32 cellular contexts compared by ENCODE assay signal in the genomic region with DNA sequence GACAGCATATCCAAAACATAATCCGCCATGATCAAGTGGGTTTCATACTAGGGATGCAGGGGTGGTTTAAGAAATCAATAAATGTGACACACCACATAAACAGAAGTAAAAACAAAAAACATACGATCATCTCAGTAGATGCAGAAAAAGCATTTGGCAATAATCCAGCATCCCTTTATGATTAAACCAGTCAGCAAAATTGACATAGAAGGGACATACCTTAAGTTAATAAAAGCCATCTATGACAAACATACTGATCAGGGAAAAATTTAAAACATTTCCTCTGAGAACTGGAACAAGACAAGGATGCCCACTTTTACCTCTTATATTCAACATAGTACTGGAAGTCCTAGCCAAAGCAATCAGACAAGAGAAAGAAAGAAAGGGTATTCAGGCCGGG. TPM values are rescaled to one million over a fixed set of nuclear protein-coding genes. Genes with fewer than 3 reads are reported as not detected.
DNase-seq lines count a peak whose midpoint lies in the region; ATAC-seq, FAIRE-seq and TF ChIP-seq lines count a peak whose summit lies in the region.
"Had no signal": no experiment of that assay in that cellular context is flagged by ENCODE, and none has a peak within 500 bp of the region (broad histone marks: within the 10 kb centered on the region; RNA-seq: fewer than 3 reads in every experiment).

No MANE protein-coding gene starts in this region.

- TF ChIP-seq POLR2A in HepG2 (IDR thresholded peaks at IDR 0.05; ENCODE audit: insufficient read depth in 1 of 2, low read depth in 2 of 2, low read length in 2 of 2): no peak
- no peak for TF ChIP-seq POLR2A in right lobe of liver (IDR thresholded peaks at IDR 0.05)
- no peak for TF ChIP-seq POLR2A in A549 (IDR thresholded peaks at IDR 0.05; ENCODE audit: low read length)
- no peak for TF ChIP-seq POLR2A in K562 (conservative IDR thresholded peaks at IDR 0.05)

- in situ Hi-C loops in HepG2 (cut with HindIII; ENCODE audit: extremely low pct_ligation_motif_present, low pct_unique_long_range_greater_than_20kb) (no loop called here), K562 (cut with MboI) (no loop called here)

- no peak overlapping the region for H3K4me2 ChIP-seq in HepG2 (ENCODE audit: low read depth, low read length)
- no peak overlapping the region for H3K4me2 ChIP-seq in A549
- H3K4me2 ChIP-seq in K562 (ENCODE audit: insufficient read depth, low read length): no peak overlapping the region
- H3K4me2 ChIP-seq: BLaER1; BLaER1 treated with 17β-estradiol and CSF1 and Interleukin-3, amounts not matched to agents 10 nM and 100 nM had no signal

- no TSS peak for BruUV-seq in HepG2 (replicated peaks; lab: Mats Ljungman, UMichigan)
- no TSS peak for BruUV-seq in K562 (replicated peaks; lab: Mats Ljungman, UMichigan)

- H3K9me3 ChIP-seq in HepG2 (ENCODE audit: low read length) (peaks cover 6% of the 10 kb centered on the region; the same call in 1 of the 2 replicates), right lobe of liver (no peaks in the 10 kb centered on the region), A549 (no peaks in the 10 kb centered on the region), K562 (replicated peaks; ENCODE audit: control insufficient read depth, insufficient read depth, low read depth, low read length) (no peaks in the 10 kb centered on the region)
- H3K9me3 ChIP-seq: BE2C; BLaER1; BLaER1 treated with 17β-estradiol and CSF1 and Interleukin-3, amounts not matched to agents 10 nM and 100 nM had no signal

- H3K27me3 ChIP-seq in HepG2 (ENCODE audit: control insufficient read depth in 1 of 2, insufficient read depth in 2 of 2, low read length in 2 of 2) (no peaks in the 10 kb centered on the region), right lobe of liver (no peaks in the 10 kb centered on the region), K562 (ENCODE audit: control insufficient read depth in 2 of 2, insufficient read depth in 2 of 2, low read length in 2 of 2) (no peaks in the 10 kb centered on the region)
- H3K27me3 ChIP-seq: BE2C; BLaER1; BLaER1 treated with 17β-estradiol and CSF1 and Interleukin-3, amounts not matched to agents 10 nM and 100 nM had no signal

- TF ChIP-seq CTCF in HepG2 (CRISPR knock-in tag; IDR thresholded peaks at IDR 0.05) (no peak), right lobe of liver (IDR thresholded peaks at IDR 0.05) (no peak), A549 (IDR thresholded peaks at IDR 0.05) (no peak), K562 (IDR thresholded peaks at IDR 0.05 in 2 of 3, conservative IDR thresholded peaks at IDR 0.05 in 1 of 3; ENCODE audit: insufficient read depth in 2 of 3, low read depth in 1 of 3, low read length in 3 of 3) (no peak)

- no peak overlapping the region for H3K9ac ChIP-seq in HepG2 (ENCODE audit: insufficient read depth, low read depth, low read length)
- no peak overlapping the region for H3K9ac ChIP-seq in K562 (ENCODE audit: insufficient read depth in 1 of 2, low read depth in 2 of 2, low read length in 2 of 2)
- H3K9ac ChIP-seq: BLaER1; BLaER1 treated with 17β-estradiol and CSF1 and Interleukin-3, amounts not matched to agents 10 nM and 100 nM had no signal

- TF ChIP-seq RAD21 in HepG2 (CRISPR knock-in tag; IDR thresholded peaks at IDR 0.05) (no peak), A549 (conservative IDR thresholded peaks at IDR 0.05 in 1 of 2, IDR thresholded peaks at IDR 0.05 in 1 of 2) (no peak), K562 (CRISPR knock-in tag; conservative IDR thresholded peaks at IDR 0.05 in 1 of 2, IDR thresholded peaks at IDR 0.05 in 1 of 2) (no peak)

- H3K36me3 ChIP-seq in HepG2 (replicated peaks in 1 of 2; ENCODE audit: control insufficient read depth in 1 of 2, insufficient read depth in 2 of 2, low read length in 2 of 2) (peaks cover 0 to 5% of the 10 kb centered on the region in 2 experiments; a peak in 1 of 5 replicates), right lobe of liver (no peaks in the 10 kb centered on the region), K562 (ENCODE audit: control insufficient read depth, insufficient read depth, low read length) (no peaks in the 10 kb centered on the region)
- H3K36me3 ChIP-seq: BE2C; BLaER1; BLaER1 treated with 17β-estradiol and CSF1 and Interleukin-3, amounts not matched to agents 10 nM and 100 nM had no signal

- CTCF ChIA-PET in HepG2 (lab: Yijun Ruan, JAX; ENCODE audit: low intra/inter-chr PET ratio, low total read pairs) (no interaction called here), A549 (lab: Yijun Ruan, JAX) (no interaction called here), K562 (lab: Yijun Ruan, JAX; ENCODE audit: low intra/inter-chr PET ratio) (no interaction called here)

- no peaks in the 10 kb centered on the region for H3K9me1 ChIP-seq in K562 (ENCODE audit: control insufficient read depth, insufficient read depth, low read length)

- WGBS in HepG2 (ENCODE audit: low lambda C conversion rate): 99% methylated on average over 3 of the region's 3 CpGs
- 78% methylated on average over 2 of the region's 3 CpGs for WGBS in right lobe of liver (ENCODE audit: insufficient coverage, low coverage, low lambda C conversion rate, missing lambda C conversion rate)
- 10% methylated on average over 3 of the region's 3 CpGs for WGBS in A549 (ENCODE audit: missing lambda C conversion rate)
- WGBS in K562 (ENCODE audit: insufficient coverage, low coverage, missing lambda C conversion rate): 11% methylated on average over 3 of the region's 3 CpGs

- ATAC-seq in HepG2: no peak
- ATAC-seq in right lobe of liver: no peak
- no peak for ATAC-seq in A549
- ATAC-seq in K562: no peak
- no peak for ATAC-seq in GM21360 (IDR thresholded peaks at IDR 0.05; ENCODE audit: unreplicated experiment)
- ATAC-seq: CD8-positive, alpha-beta T cell had no signal

- TF ChIP-seq EP300 in HepG2 (IDR thresholded peaks at IDR 0.05; ENCODE audit: low read depth in 2 of 2, low read length in 2 of 2) (no peak), HepG2 (CRISPR knock-in tag; IDR thresholded peaks at IDR 0.05; ENCODE audit: borderline replicate concordance) (no peak), A549 (IDR thresholded peaks at IDR 0.05) (no peak), K562 (IDR thresholded peaks at IDR 0.05; ENCODE audit: low read length) (no peak)

- DNase-seq in HepG2 (ENCODE audit: low spot score) (no peak), right lobe of liver (no peak), A549 (ENCODE audit: low read depth in 1 of 2, low spot score in 1 of 2) (no peak), K562 (ENCODE audit: extremely low read depth in 1 of 4, low spot score in 3 of 4) (no peak), GOT3 (lab: John Stamatoyannopoulos, UW) (no peak)
- DNase-seq: 8988T; ACHN; AML-193; BE2C; C1 segment of cervical spinal cord; Caco-2; Calu3; CD4-positive, alpha-beta memory T cell; CD4-positive, alpha-beta T cell; CD4-positive, CD25-positive, alpha-beta regulatory T cell; CD8-positive, alpha-beta memory T cell; CD8-positive, alpha-beta T cell; COR-L47; DMS 273 treated with DMSO at 0.1 percent for 48 hours; DMS153; DMS53; DMS79; DMS79 treated with DMSO at 0.1 percent for 48 hours; DND-41; EL had no signal

- H3K4me1 ChIP-seq in HepG2 (ENCODE audit: insufficient read depth, low read length): no peaks in the 10 kb centered on the region
- H3K4me1 ChIP-seq in right lobe of liver: no peaks in the 10 kb centered on the region
- H3K4me1 ChIP-seq in A549: no peaks in the 10 kb centered on the region
- no peaks in the 10 kb centered on the region for H3K4me1 ChIP-seq in K562 (replicated peaks in 1 of 2; ENCODE audit: control insufficient read depth in 2 of 2, insufficient read depth in 2 of 2, low read length in 2 of 2)
- H3K4me1 ChIP-seq: BE2C; BLaER1; BLaER1 treated with 17β-estradiol and CSF1 and Interleukin-3, amounts not matched to agents 10 nM and 100 nM had no signal

- intact Hi-C loops in HepG2 (cut with micrococcal nuclease; ENCODE audit: unreplicated experiment) (no loop called here), right lobe of liver (cut with DNase I) (no loop called here), K562 (cut with micrococcal nuclease) (no loop called here)

- H3K79me2 ChIP-seq in HepG2 (ENCODE audit: insufficient read depth, low read length): no peaks in the 10 kb centered on the region
- no peaks in the 10 kb centered on the region for H3K79me2 ChIP-seq in K562 (ENCODE audit: control insufficient read depth, insufficient read depth, low read length)

- H4K20me1 ChIP-seq in HepG2 (ENCODE audit: insufficient read depth, low read length) (no peaks in the 10 kb centered on the region), K562 (replicated peaks; ENCODE audit: control insufficient read depth, insufficient read depth, low read length) (no peaks in the 10 kb centered on the region)
- H4K20me1 ChIP-seq: BLaER1; BLaER1 treated with 17β-estradiol and CSF1 and Interleukin-3, amounts not matched to agents 10 nM and 100 nM had no signal

- H3K27ac ChIP-seq in HepG2 (ENCODE audit: extremely low read length, insufficient read depth, low read length): no peak overlapping the region
- H3K27ac ChIP-seq in right lobe of liver: no peak overlapping the region
- no peak overlapping the region for H3K27ac ChIP-seq in A549
- no peak overlapping the region for H3K27ac ChIP-seq in K562 (ENCODE audit: extremely low read depth, low read depth, low read length)
- H3K27ac ChIP-seq: 22Rv1; BLaER1; BLaER1 treated with 17β-estradiol and CSF1 and Interleukin-3, amounts not matched to agents 10 nM and 100 nM; C4-2B had no signal

- no peak overlapping the region for H2AFZ ChIP-seq in HepG2 (ENCODE audit: low read length)
- no peak overlapping the region for H2AFZ ChIP-seq in K562 (ENCODE audit: low read depth, low read length)

- FAIRE-seq in HepG2 (lab: Jason Lieb, UNC): no peak
- FAIRE-seq in A549 (lab: Jason Lieb, UNC): no peak
- no peak for FAIRE-seq in K562 (lab: Jason Lieb, UNC)
- FAIRE-seq: A204.1, D721Med had no signal

- POLR2A ChIA-PET in HepG2 (lab: Yijun Ruan, JAX): no interaction called here
- POLR2A ChIA-PET in A549 (lab: Yijun Ruan, JAX): no interaction called here
- POLR2A ChIA-PET in K562 (lab: Yijun Ruan, JAX): no interaction called here

- no peak overlapping the region for H3K4me3 ChIP-seq in HepG2 (replicated peaks in 1 of 3; ENCODE audit: insufficient read depth in 1 of 3, low read depth in 2 of 3, low read length in 3 of 3)
- no peak overlapping the region for H3K4me3 ChIP-seq in right lobe of liver
- no peak overlapping the region for H3K4me3 ChIP-seq in A549
- no peak overlapping the region for H3K4me3 ChIP-seq in K562
- H3K4me3 ChIP-seq: BLaER1; BLaER1 treated with 17β-estradiol and CSF1 and Interleukin-3, amounts not matched to agents 10 nM and 100 nM had no signal

RNA-seq across cellular contexts. Expression of a gene that starts 49.6 kb away (rescaled TPM):
- 85.1 and 102 TPM in 2 replicates for total RNA-seq in HepG2 (2016; rRNA removed; fragmentation: Illumina TruSeq; extraction: Trizol)
- total RNA-seq in HepG2 (2016; cell fraction: cytosol; rRNA removed; fragmentation: Illumina TruSeq; extraction: Trizol; ENCODE audit: low read depth): 56.4 and 59.7 TPM in 2 replicates
- 89.1 and 94.1 TPM in 2 replicates for total RNA-seq in HepG2 (2016; cell fraction: insoluble cytoplasmic fraction; rRNA removed; fragmentation: Illumina TruSeq; extraction: Trizol)
- 63.5 and 68.2 TPM in 2 replicates for total RNA-seq in HepG2 (2016; cell fraction: membrane; rRNA removed; fragmentation: Illumina TruSeq; extraction: Trizol)
- 120 and 129 TPM in 2 replicates for total RNA-seq in HepG2 (2016; cell fraction: nucleus; rRNA removed; fragmentation: Illumina TruSeq; extraction: Trizol)
- polyA plus RNA-seq in HepG2 (2011; rRNA removed): 19.4 and 26.0 TPM in 2 replicates
- polyA plus RNA-seq in HepG2 (2011; cell fraction: cytosol; rRNA removed): 18.1 and 20.6 TPM in 2 replicates
- 13.0 and 14.3 TPM in 2 replicates for polyA plus RNA-seq in HepG2 (2011; cell fraction: nucleus; rRNA removed)
- 38.8 and 53.9 TPM in 2 replicates for polyA plus RNA-seq in HepG2 (2012)
- 11.4 and 13.6 TPM in 2 replicates for polyA plus RNA-seq in HepG2 (2016; cell fraction: cytosol; fragmentation: Illumina TruSeq; extraction: Trizol; ENCODE audit: low read depth)
- 65.0 and 72.9 TPM in 2 replicates for polyA plus RNA-seq in HepG2 (2016; cell fraction: insoluble cytoplasmic fraction; fragmentation: Illumina TruSeq; extraction: Trizol; ENCODE audit: low read depth)
- 28.0 and 30.7 TPM in 2 replicates for polyA plus RNA-seq in HepG2 (2016; cell fraction: membrane; fragmentation: Illumina TruSeq; extraction: Trizol; ENCODE audit: low read depth)
- polyA plus RNA-seq in HepG2 (2016; cell fraction: nucleus; fragmentation: Illumina TruSeq; extraction: Trizol; ENCODE audit: insufficient read depth, low read depth): 39.7 and 40.5 TPM in 2 replicates
- polyA minus RNA-seq in HepG2 (2011; rRNA and poly(A)+ RNA removed; ENCODE audit: low replicate concordance): 1.3 and 16.5 TPM in 2 replicates
- 24.8 and 26.2 TPM in 2 replicates for polyA minus RNA-seq in HepG2 (2011; cell fraction: cytosol; rRNA and poly(A)+ RNA removed)
- 155 and 161 TPM in 2 replicates for polyA minus RNA-seq in HepG2 (2011; cell fraction: nucleus; rRNA and poly(A)+ RNA removed)
- total RNA-seq in right lobe of liver: 10 to 100 TPM; 16.1 to 35.6 (median 27.8) TPM
- 1.0 and 1.1 TPM in 2 replicates for polyA plus RNA-seq in A549 (2011; rRNA removed)
- 1.1 and 1.2 TPM in 2 replicates for polyA plus RNA-seq in A549 (2012; cell fraction: cytosol; rRNA removed)
- 0.86 and 1.1 TPM in 2 replicates for polyA plus RNA-seq in A549 (2012; cell fraction: nucleus; rRNA removed)
- polyA plus RNA-seq in A549 (2017; fragmentation: RNase III; extraction: RNeasy Plus Mini Kit Qiagen cat#74134 plus additional on column Dnase treatment): 0.72 to 0.95 TPM (median 0.84 TPM) in 3 replicates
- polyA minus RNA-seq in A549 (2011; rRNA and poly(A)+ RNA removed): 0.39 and 1.2 TPM in 2 replicates
- 1.7 and 3.0 TPM in 2 replicates for total RNA-seq in K562 (2011; cell fraction: chromatin; rRNA removed; ENCODE audit: low replicate concordance)
- 2.5 and 2.6 TPM in 2 replicates for total RNA-seq in K562 (2011; cell fraction: nucleolus; rRNA removed)
- total RNA-seq in K562 (2011; cell fraction: nucleoplasm; rRNA removed): 3.0 and 6.0 TPM in 2 replicates
- 1.2 and 2.7 TPM in 2 replicates for total RNA-seq in K562 (2014; rRNA removed)
- 0.93 and 0.98 TPM in 2 replicates for total RNA-seq in K562 (2014; rRNA removed; fragmentation: Illumina TruSeq; extraction: Trizol)
- total RNA-seq in K562 (2015; rRNA removed; fragmentation: Illumina TruSeq; extraction: Trizol): 1.4 and 1.8 TPM in 2 replicates
- 1.5 and 1.9 TPM in 2 replicates for total RNA-seq in K562 (2021)
- polyA plus RNA-seq in K562 (2011; rRNA removed): 0.54 and 1.4 TPM in 2 replicates
- polyA plus RNA-seq in K562 (2011; cell fraction: cytosol; rRNA removed): 0.66 and 1.5 TPM in 2 replicates
- polyA plus RNA-seq in K562 (2011; cell fraction: nucleus; rRNA removed): 0.94 and 1.7 TPM in 2 replicates
- 2.5 and 2.6 TPM in 2 replicates for polyA plus RNA-seq in K562 (2012)
- 0.86 and 0.97 TPM in 2 replicates for polyA plus RNA-seq in K562 (2014; fragmentation: Illumina TruSeq; extraction: Trizol)
- polyA plus RNA-seq in K562 (2014; fragmentation: Nextera tagmentation; extraction: Ambion mirVana): 1 to 10 TPM in 1 of 2 experiments, under 1 TPM in 1; 0.77 to 1.1 TPM
- polyA plus RNA-seq in K562 (2014; rRNA removed): 1.1 and 1.7 TPM in 2 replicates
- 1.1 and 1.3 TPM in 2 replicates for polyA minus RNA-seq in K562 (2011; rRNA and poly(A)+ RNA removed)
- not detected in 2 replicates for polyA minus RNA-seq in K562 (2011; cell fraction: cytosol; rRNA and poly(A)+ RNA removed)
- 1.8 and 2.3 TPM in 2 replicates for polyA minus RNA-seq in K562 (2011; cell fraction: nucleus; rRNA and poly(A)+ RNA removed)
